Comparison of ENCODE assay signal across 1 cellular context in genomic region chr1:243251544-243251943, GRCh38.
TF ChIP-seq lines count a peak whose summit lies in the region.

No MANE protein-coding gene starts in this region.

TF ChIP-seq in IMR-90, 13 proteins besides CTCF, POLR2A, EP300 and RAD21 (continued from another document):
- no peak for TF ChIP-seq ELK1 (IDR thresholded peaks at IDR 0.05; ENCODE audit: borderline replicate concordance, low read depth, low read length)
- no peak for TF ChIP-seq CEBPB (IDR thresholded peaks at IDR 0.05; ENCODE audit: low read depth, low read length)
- TF ChIP-seq RFX5 (IDR thresholded peaks at IDR 0.05; ENCODE audit: low read depth, low read length), result no peak
- TF ChIP-seq MAFK (IDR thresholded peaks at IDR 0.05; ENCODE audit: low read depth, low read length), result no peak
- no peak for TF ChIP-seq NFE2L2 (IDR thresholded peaks at IDR 0.05; ENCODE audit: low read depth, low read length)
- no peak for TF ChIP-seq CHD1 (IDR thresholded peaks at IDR 0.05; ENCODE audit: low read depth, low read length)
- TF ChIP-seq RCOR1 (IDR thresholded peaks at IDR 0.05; ENCODE audit: insufficient replicate concordance, low read length), result no peak
